ENCODE assay signal across 28 cellular contexts in genomic region chr1:20936216-20936615, GRCh38.
"Had no signal": no experiment of that assay in that cellular context is flagged by ENCODE, and none has a peak within 500 bp of the region (broad histone marks: within the 10 kb centered on the region; RNA-seq: fewer than 3 reads in every experiment).

No MANE protein-coding gene starts in this region.

- H3K9me3 ChIP-seq: ascending aorta, body of pancreas, Peyer's patch, SJSA1 had no signal

- H3K4me1 ChIP-seq: ascending aorta, body of pancreas, Peyer's patch, SJSA1 had no signal

- H3K4me3 ChIP-seq: ascending aorta, body of pancreas, Peyer's patch, SJSA1 had no signal

- H3K36me3 ChIP-seq: Peyer's patch had no signal

- FAIRE-seq: bronchial epithelial cell had no signal

- H3K9me3 Mint-ChIP-seq: activated naive CD8-positive, alpha-beta T cell treated with anti-CD3 and anti-CD28 coated beads, Interleukin-2, amount 50 U/mL, for 24 hours; activated T-cell treated with anti-CD3 and anti-CD28 coated beads, Interleukin-2, amount 50 U/mL, for 24 hours; activated T-helper 1 cell treated with anti-CD3 and anti-CD28 coated beads, Interleukin-12 subunit alpha, Interleukin-12 subunit beta, Interleukin-2, Interleukin-4 antibody, amounts not matched to agents 30 ng/mL and 10 ng/mL and 1 ng/mL, durations not matched to agents 14 hours and 24 hours and 36 hours; T-helper 1 cell treated with Interleukin-12 subunit alpha and Interleukin-12 subunit beta and Interleukin-4 antibody, amounts not matched to agents 30 μg/mL and 1 μg/mL, for 36 hours; WTC11 had no signal

- H3K27ac ChIP-seq: ascending aorta, body of pancreas, Peyer's patch, RWPE1, SJSA1 had no signal

- DNase-seq: activated CD4-positive, alpha-beta T cell treated with anti-CD3 and anti-CD28 coated beads for 48 hours; activated CD4-positive, alpha-beta T cell treated with anti-CD3 and anti-CD28 coated beads, Interleukin-2, amount 50 U/mL, for 4 hours; activated CD4-positive, CD25-positive, alpha-beta regulatory T cell treated with anti-CD3 and anti-CD28 coated beads, Interleukin-2, amount 50 U/mL, for 72 hours; activated CD8-positive, alpha-beta memory T cell treated with anti-CD3 and anti-CD28 coated beads, Interleukin-2, amount 50 U/mL, for 48 hours; activated CD8-positive, alpha-beta T cell treated with anti-CD3 and anti-CD28 coated beads, Interleukin-2, amount 10 ng/mL, durations not matched to agents 7 days and 5 days; activated effector memory CD4-positive, alpha-beta T cell treated with Interleukin-2 at 50 U/mL for 16 hours; activated naive CD4-positive, alpha-beta T cell treated with Interleukin-2 at 50 U/mL for 16 hours; activated naive CD8-positive, alpha-beta T cell treated with anti-CD3 and anti-CD28 coated beads, Interleukin-2, amount 50 U/mL, for 24 hours; activated T-cell treated with anti-CD3 and anti-CD28 coated beads, Interleukin-2, amount 50 U/mL, for 24 hours; amniotic stem cell; body of pancreas; Karpas-422; MM.1S; NCI-H1105 treated with DMSO at 0.1 percent for 48 hours; NCI-H1436 treated with DMSO at 0.1 percent for 48 hours; NCI-H187; NCI-H2081; NCI-H510A treated with DMSO at 0.1 percent for 48 hours; Peyer's patch; Right ventricle myocardium superior had no signal

- H3K27ac Mint-ChIP-seq: activated CD8-positive, alpha-beta T cell treated with anti-CD3 and anti-CD28 coated beads, Interleukin-2, amount 10 ng/mL, durations not matched to agents 7 days and 5 days; activated naive CD4-positive, alpha-beta T cell treated with anti-CD3 and anti-CD28 coated beads, Interleukin-2, amount 50 U/mL, for 72 hours; activated naive CD8-positive, alpha-beta T cell treated with anti-CD3 and anti-CD28 coated beads, Interleukin-2, amount 50 U/mL, for 24 hours; activated T-cell treated with anti-CD3 and anti-CD28 coated beads, Interleukin-2, amount 50 U/mL, for 24 hours; activated T-helper 1 cell treated with anti-CD3 and anti-CD28 coated beads, Interleukin-12 subunit alpha, Interleukin-12 subunit beta, Interleukin-2, Interleukin-4 antibody, amounts not matched to agents 30 ng/mL and 10 ng/mL and 1 ng/mL, durations not matched to agents 14 hours and 24 hours and 36 hours; T-helper 1 cell treated with Interleukin-12 subunit alpha and Interleukin-12 subunit beta and Interleukin-4 antibody, amounts not matched to agents 30 μg/mL and 1 μg/mL, for 36 hours; WTC11 had no signal

- H3K27me3 ChIP-seq: ascending aorta, body of pancreas, Peyer's patch, SJSA1 had no signal

- H3K4me3 Mint-ChIP-seq: activated CD8-positive, alpha-beta T cell treated with anti-CD3 and anti-CD28 coated beads, Interleukin-2, amount 10 ng/mL, durations not matched to agents 7 days and 5 days; activated naive CD8-positive, alpha-beta T cell treated with anti-CD3 and anti-CD28 coated beads, Interleukin-2, amount 50 U/mL, for 24 hours; activated T-cell treated with anti-CD3 and anti-CD28 coated beads, Interleukin-2, amount 50 U/mL, for 24 hours; activated T-helper 1 cell treated with anti-CD3 and anti-CD28 coated beads, Interleukin-12 subunit alpha, Interleukin-12 subunit beta, Interleukin-2, Interleukin-4 antibody, amounts not matched to agents 30 ng/mL and 10 ng/mL and 1 ng/mL, durations not matched to agents 14 hours and 24 hours and 36 hours; T-helper 1 cell treated with Interleukin-12 subunit alpha and Interleukin-12 subunit beta and Interleukin-4 antibody, amounts not matched to agents 30 μg/mL and 1 μg/mL, for 36 hours; WTC11 had no signal

- H3K27me3 Mint-ChIP-seq: activated naive CD8-positive, alpha-beta T cell treated with anti-CD3 and anti-CD28 coated beads, Interleukin-2, amount 50 U/mL, for 24 hours; activated T-cell treated with anti-CD3 and anti-CD28 coated beads, Interleukin-2, amount 50 U/mL, for 24 hours had no signal
